In genomic region chr20:31606678-31606927, GRCh38 we compare ENCODE assay signal across 9 cellular contexts. TPM values are rescaled to one million over a fixed set of nuclear protein-coding genes. Genes with fewer than 3 reads are reported as not detected.
A peak's percentile ranks its signal among the peaks of the same experiment; 100 is the strongest.
DNase-seq lines count a peak whose midpoint lies in the region; ATAC-seq and TF ChIP-seq lines count a peak whose summit lies in the region.
"Had no signal": no experiment of that assay in that cellular context is flagged by ENCODE, and none has a peak within 500 bp of the region (broad histone marks: within the 10 kb centered on the region; RNA-seq: fewer than 3 reads in every experiment).

No MANE protein-coding gene starts in this region.

- no peak overlapping the region for H3K27ac Mint-ChIP-seq in CD4-positive, alpha-beta T cell

- peaks cover 66% of the 10 kb centered on the region for H3K27me3 Mint-ChIP-seq in CD4-positive, alpha-beta T cell

- H3K36me3 Mint-ChIP-seq in CD4-positive, alpha-beta T cell (ENCODE audit: low read depth): peaks cover 5% of the 10 kb centered on the region

- ATAC-seq in CD4-positive, alpha-beta T cell (ENCODE audit: poor library complexity): no peak
- ATAC-seq in RWPE2 (ENCODE audit: low read depth) (no peak), HG03139 (IDR thresholded peaks at IDR 0.05; ENCODE audit: unreplicated experiment) (no peak), GM18519 (IDR thresholded peaks at IDR 0.05; ENCODE audit: low FRiP score, unreplicated experiment) (no peak)

- TF ChIP-seq POLR2A in esophagus squamous epithelium (IDR thresholded peaks at IDR 0.05) (no peak), ovary (IDR thresholded peaks at IDR 0.05) (no peak)

- no peak overlapping the region for H3K27ac ChIP-seq in CD4-positive, alpha-beta T cell (ENCODE audit: low read depth, low read length)
- H3K27ac ChIP-seq in RWPE2 (ENCODE audit: poor library complexity, severe bottlenecking) (peak overlapping the region; percentile 88), esophagus squamous epithelium (peak overlapping the region; percentile 94 to 97 (median 96)), ovary (peak overlapping the region in 1 of 2 donors; percentile 70)

- H3K27me3 ChIP-seq in CD4-positive, alpha-beta T cell (ENCODE audit: control insufficient read depth, insufficient read depth, low read length): peaks cover 43% of the 10 kb centered on the region
- H3K27me3 ChIP-seq in RWPE2 (ENCODE audit: insufficient read depth, poor library complexity, severe bottlenecking): no peaks in the 10 kb centered on the region
- H3K27me3 ChIP-seq in esophagus squamous epithelium: peaks cover 0 to 9% (median 0%) of the 10 kb centered on the region in 4 donors
- no peaks in the 10 kb centered on the region for H3K27me3 ChIP-seq in ovary

- H3K4me1 ChIP-seq in RWPE2 (ENCODE audit: insufficient read depth, poor library complexity, severe bottlenecking) (peaks cover 47% of the 10 kb centered on the region), esophagus squamous epithelium (peaks cover 29 to 95% (median 35%) of the 10 kb centered on the region in 3 donors), ovary (ENCODE audit: insufficient read depth) (peaks cover 4% of the 10 kb centered on the region)

- peaks cover 18% of the 10 kb centered on the region for H3K36me3 ChIP-seq in RWPE2 (ENCODE audit: low read depth)
- peaks cover 0 to 8% (median 0%) of the 10 kb centered on the region in 3 donors for H3K36me3 ChIP-seq in esophagus squamous epithelium
- H3K36me3 ChIP-seq in ovary: no peaks in the 10 kb centered on the region

- no peaks in the 10 kb centered on the region for H3K9me3 ChIP-seq in CD4-positive, alpha-beta T cell (ENCODE audit: control insufficient read depth, low read length)
- H3K9me3 ChIP-seq in RWPE2 (ENCODE audit: severe bottlenecking): no peaks in the 10 kb centered on the region
- no peaks in the 10 kb centered on the region for H3K9me3 ChIP-seq in esophagus squamous epithelium
- H3K9me3 ChIP-seq in ovary: no peaks in the 10 kb centered on the region

- POLR2A ChIA-PET in CD4-positive, alpha-beta T cell (lab: Charles Lee): interaction anchor here (1.2 kb wide), 1 partner anchor 34 kb away, joined by 4 read pairs; no protein-coding TSS in a partner anchor

- TF ChIP-seq CTCF in CD4-positive, alpha-beta T cell (IDR thresholded peaks at IDR 0.05): no peak
- TF ChIP-seq CTCF in RWPE2 (IDR thresholded peaks at IDR 0.05; ENCODE audit: poor library complexity, severe bottlenecking): no peak
- TF ChIP-seq CTCF in esophagus squamous epithelium (IDR thresholded peaks at IDR 0.05): no peak
- TF ChIP-seq CTCF in ovary (IDR thresholded peaks at IDR 0.05): no peak

- no peak for TF ChIP-seq EP300 in ovary (IDR thresholded peaks at IDR 0.05)

- intact Hi-C loops in CD4-positive, alpha-beta T cell (cut with DNase I, micrococcal nuclease): loop anchor here in 1 of 2 experiments (5.0 kb wide), 1 partner anchor 116 kb away; the partner anchor contains the start of gene BCL2L1
- intact Hi-C loops in esophagus squamous epithelium (cut with DNase I) (loop anchor here (5.0 kb wide), 1 partner anchor 34 kb away; no protein-coding TSS in a partner anchor), ovary (cut with DNase I) (loop anchor here in 1 of 4 donors (5.0 kb wide), 1 partner anchor 34 kb away; no protein-coding TSS in a partner anchor)

- no peaks in the 10 kb centered on the region for H3K9me3 Mint-ChIP-seq in CD4-positive, alpha-beta T cell

- H3K4me3 Mint-ChIP-seq in CD4-positive, alpha-beta T cell: peak overlapping the region; percentile 94

- H3K4me3 ChIP-seq in RWPE2 (ENCODE audit: severe bottlenecking) (peak overlapping the region; percentile 91), esophagus squamous epithelium (peak overlapping the region; percentile 75 to 91 (median 82)), ovary (peak overlapping the region; percentile 41)

- peaks cover 25% of the 10 kb centered on the region for H3K4me1 Mint-ChIP-seq in CD4-positive, alpha-beta T cell (ENCODE audit: low read depth)

- no CpG with 5 or more reads among the region's 1 CpG for WGBS in esophagus squamous epithelium, 2 donors
- 75 to 89% (median 78%) methylated on average over 1 of the region's 1 CpG for WGBS in ovary, 3 donors

- CTCF ChIA-PET in CD4-positive, alpha-beta T cell (lab: Charles Lee): interaction anchor here (1.1 to 8.9 kb wide), 3 partner anchors 36 to 117 kb away, joined by 3 to 347 read pairs (median 4); no protein-coding TSS in a partner anchor

- no peak for DNase-seq in CD4-positive, alpha-beta T cell
- DNase-seq in RWPE2 (ENCODE audit: low spot score) (no peak), esophagus squamous epithelium (lab: John Stamatoyannopoulos, UW) (no peak), ovary (no peak), DMS114 treated with DMSO at 0.1 percent for 48 hours (lab: John Stamatoyannopoulos, UW; ENCODE audit: unreplicated experiment) (no peak), hypothalamus (lab: John Stamatoyannopoulos, UW) (no peak)
- DNase-seq: activated CD8-positive, alpha-beta memory T cell treated with anti-CD3 and anti-CD28 coated beads, Interleukin-2, amount 50 U/mL, for 4 hours had no signal

RNA-seq across cellular contexts. Expression of gene ID1, which starts 1.5 kb away (rescaled TPM):
- total RNA-seq in CD4-positive, alpha-beta T cell: 10 to 100 TPM; 22.8 to 24.2 TPM
- total RNA-seq in esophagus squamous epithelium (100 to 1,000 TPM; 422 to 839 (median 555) TPM), ovary (100 to 1,000 TPM in 3 of 7 donors, 10 to 100 TPM in 4; 42.6 to 353 (median 64.2) TPM)
- polyA plus RNA-seq in ovary: 10 to 100 TPM; 26.0 to 86.9 TPM

RNA-seq across cellular contexts. Expression of gene COX4I2, which starts 31.1 kb away (rescaled TPM):
- not detected for total RNA-seq in CD4-positive, alpha-beta T cell
- 1 to 10 TPM in 2 of 4 donors, under 1 TPM in 1, not detected in 1; 0.83 to 3.1 (median 2.6) TPM for total RNA-seq in esophagus squamous epithelium
- 1 to 10 TPM in 6 of 7 donors, not detected in 1; 1.1 to 3.5 (median 2.1) TPM for total RNA-seq in ovary
- polyA plus RNA-seq in ovary: 1 to 10 TPM; 3.5 to 6.6 TPM

Comparison
In these comparisons a context has a peak if more than half of its experiments do, and no peak if none do; other contexts are left out.
1. H3K4me3 ChIP-seq: peak in every context shown above with its lines; median percentile 91 in RWPE2; 82 in esophagus squamous epithelium; 41 in ovary.